Comparison of ENCODE assay signal across 30 cellular contexts in the genomic region with DNA sequence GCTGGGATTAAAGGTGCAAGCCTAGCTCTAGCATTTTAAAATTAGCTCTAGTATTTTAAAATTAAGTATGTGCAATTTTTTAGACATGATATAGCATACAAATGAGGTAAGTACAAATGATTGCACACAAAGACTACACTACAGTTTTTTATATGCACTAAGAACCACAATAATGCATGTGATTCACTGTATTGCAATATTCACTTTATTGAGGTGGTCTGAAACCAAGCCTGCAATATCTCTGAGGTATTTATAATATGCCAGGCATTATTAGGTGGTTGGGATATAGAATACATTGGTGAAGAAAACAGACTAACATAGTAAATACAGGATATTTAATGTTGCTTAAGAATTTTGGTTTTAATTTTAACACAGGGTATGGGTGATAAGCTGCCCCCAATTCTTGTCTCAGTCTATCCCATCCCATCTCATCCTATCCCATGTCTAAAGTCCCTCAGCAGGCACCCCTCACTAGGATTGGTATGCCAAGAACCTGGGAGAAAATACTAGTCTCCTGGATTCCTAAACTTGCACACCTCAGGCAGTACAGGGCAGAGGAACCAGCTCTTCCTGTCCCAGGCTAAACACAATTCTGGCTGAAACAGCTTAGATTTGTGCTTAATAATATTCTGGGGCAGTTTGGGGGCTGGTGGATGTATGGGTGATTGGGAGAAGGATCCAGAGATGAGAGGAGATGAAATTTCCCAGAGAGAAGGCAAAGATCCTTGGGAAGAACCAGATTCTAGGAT.
A peak's percentile ranks its signal among the peaks of the same experiment; 100 is the strongest.
DNase-seq lines count a peak whose midpoint lies in the region; ATAC-seq and TF ChIP-seq lines count a peak whose summit lies in the region.
"Had no signal": no experiment of that assay in that cellular context is flagged by ENCODE, and none has a peak within 500 bp of the region (broad histone marks: within the 10 kb centered on the region; RNA-seq: fewer than 3 reads in every experiment).

No MANE protein-coding gene starts in this region.

- H2BK20ac ChIP-seq in IMR-90 (ENCODE audit: low read depth, low read length): no peak overlapping the region

- intact Hi-C loops in IMR-90 (cut with micrococcal nuclease) (no loop called here), MCF 10A (cut with micrococcal nuclease) (no loop called here)

- H3K4me3 ChIP-seq in IMR-90 (ENCODE audit: insufficient read depth, low read depth, low read length): no peak overlapping the region
- H3K4me3 ChIP-seq: esophagus muscularis mucosa, heart left ventricle, SJCRH30, tibial artery had no signal

- H3K36me3 Mint-ChIP-seq in MCF 10A (ENCODE audit: insufficient read depth, unreplicated experiment) (peaks cover 42% of the 10 kb centered on the region), memory B cell (peaks cover 42% of the 10 kb centered on the region)

- no peak for TF ChIP-seq CTCF in IMR-90 (conservative IDR thresholded peaks at IDR 0.05; ENCODE audit: low read depth, low read length)
- TF ChIP-seq CTCF in MCF 10A (IDR thresholded peaks at IDR 0.05; ENCODE audit: unreplicated experiment): no peak
- no peak for TF ChIP-seq CTCF in GM20000 (IDR thresholded peaks at IDR 0.05; ENCODE audit: extremely low read depth, missing control alignments)

- no peak overlapping the region for H2AFZ ChIP-seq in IMR-90 (replicated peaks; ENCODE audit: low read length, poor library complexity)

- 0 out of 2 replicates have a peak overlapping the region, but pooled peaks have one; percentile 31 for H3K23ac ChIP-seq in IMR-90 (ENCODE audit: low read depth, low read length)

- no peak overlapping the region for H4K8ac ChIP-seq in IMR-90 (ENCODE audit: low read depth in 2 of 2, low read length in 2 of 2)

- peaks cover 44% of the 10 kb centered on the region for H3K36me3 ChIP-seq in IMR-90 (ENCODE audit: control insufficient read depth, insufficient read depth, low read length)
- H3K36me3 ChIP-seq: SJCRH30 had no signal

- H3K27me3 ChIP-seq in IMR-90 (ENCODE audit: control insufficient read depth, insufficient read depth, low read length): no peaks in the 10 kb centered on the region
- H3K27me3 ChIP-seq: esophagus muscularis mucosa, heart left ventricle, SJCRH30, tibial artery had no signal

- H3K4me3 Mint-ChIP-seq in MCF 10A (ENCODE audit: unreplicated experiment): no peak overlapping the region
- no peak overlapping the region for H3K4me3 Mint-ChIP-seq in memory B cell
- H3K4me3 Mint-ChIP-seq: activated CD4-positive, alpha-beta T cell treated with anti-CD3 and anti-CD28 coated beads, Interleukin-2, amount 10 ng/mL, durations not matched to agents 7 days and 5 days; activated naive CD8-positive, alpha-beta T cell treated with anti-CD3 and anti-CD28 coated beads, Interleukin-2, amount 50 U/mL, for 24 hours; activated T-cell treated with anti-CD3 and anti-CD28 coated beads, Interleukin-2, amount 50 U/mL, for 4 hours; central memory CD8-positive, alpha-beta T cell; dendritic cell treated with granulocyte-macrophage colony-stimulating factor and Interleukin-4, amounts not matched to agents 40 ng/mL and 50 ng/mL, for 4 days; endodermal cell; nephron; stimulated activated naive CD8-positive, alpha-beta T cell treated with anti-CD3 and anti-CD28 coated beads, Interleukin-15, amount 100 ng/mL, for 72 hours; WTC11 had no signal

- peaks cover 29 to 88% of the 10 kb centered on the region in 2 experiments for H3K79me1 ChIP-seq in IMR-90 (ENCODE audit: low read depth in 1 of 2, low read length in 2 of 2)

- H3K18ac ChIP-seq in IMR-90 (ENCODE audit: low read depth, low read length): no peak overlapping the region

- no peak for TF ChIP-seq RAD21 in IMR-90 (IDR thresholded peaks at IDR 0.05; ENCODE audit: low read length)

- H4K91ac ChIP-seq in IMR-90 (ENCODE audit: insufficient read depth, low read depth, low read length): peak overlapping the region; percentile 6; the same call in 1 of the 2 replicates

- H3K9me3 Mint-ChIP-seq in MCF 10A (ENCODE audit: unreplicated experiment) (peaks cover 12% of the 10 kb centered on the region), memory B cell (peaks cover 6% of the 10 kb centered on the region)
- H3K9me3 Mint-ChIP-seq: central memory CD8-positive, alpha-beta T cell had no signal

- H3K4ac ChIP-seq in IMR-90 (ENCODE audit: low read depth, low read length): 0 out of 2 replicates have a peak overlapping the region, but pooled peaks have one; percentile 58

- in situ Hi-C loops in IMR-90 (cut with MboI; ENCODE audit: low sequenced_read_pairs): no loop called here

- H4K20me1 ChIP-seq in IMR-90 (ENCODE audit: insufficient read depth, low read length): peaks cover 46% of the 10 kb centered on the region; the same call in 1 of the 2 replicates

- H3K27ac ChIP-seq in IMR-90 (ENCODE audit: insufficient read depth, low read length): no peak overlapping the region
- peak overlapping the region; percentile 58 for H3K27ac ChIP-seq in temporal lobe (ENCODE audit: low read depth, low read length)
- H3K27ac ChIP-seq: esophagus muscularis mucosa, SJCRH30, tibial artery had no signal

- peaks cover 24% of the 10 kb centered on the region for H3K4me1 ChIP-seq in IMR-90 (ENCODE audit: control insufficient read depth, insufficient read depth, low read length)
- H3K4me1 ChIP-seq: SJCRH30 had no signal

- no peak overlapping the region for H2BK15ac ChIP-seq in IMR-90 (ENCODE audit: low read depth, low read length)

- no peak overlapping the region for H2BK120ac ChIP-seq in IMR-90 (ENCODE audit: low read depth, low read length)

- H3K9me1 ChIP-seq in IMR-90 (ENCODE audit: insufficient read depth, low read length): peaks cover 26% of the 10 kb centered on the region

- peak overlapping the region; percentile 21 for H3K27ac Mint-ChIP-seq in MCF 10A (ENCODE audit: low read depth, unreplicated experiment)
- peak overlapping the region; percentile 48 for H3K27ac Mint-ChIP-seq in memory B cell
- H3K27ac Mint-ChIP-seq: activated CD4-positive, alpha-beta T cell treated with anti-CD3 and anti-CD28 coated beads, Interleukin-2, amount 10 ng/mL, durations not matched to agents 7 days and 5 days; dendritic cell treated with granulocyte-macrophage colony-stimulating factor and Interleukin-4, amounts not matched to agents 40 ng/mL and 50 ng/mL, for 4 days; endodermal cell; WTC11 had no signal

- H3K56ac ChIP-seq in IMR-90 (ENCODE audit: extremely low read depth, insufficient read depth, low read length): no peak overlapping the region

- ATAC-seq in IMR-90 (ENCODE audit: low read depth) (no peak), memory B cell (ENCODE audit: low read depth) (no peak)
- ATAC-seq: activated naive CD8-positive, alpha-beta T cell treated with anti-CD3 and anti-CD28 coated beads, Interleukin-2, amount 50 U/mL, for 24 hours; activated T-cell treated with anti-CD3 and anti-CD28 coated beads, Interleukin-2, amount 50 U/mL, for 4 hours; stimulated activated naive CD8-positive, alpha-beta T cell treated with anti-CD3 and anti-CD28 coated beads, Interleukin-15, amount 100 ng/mL, for 72 hours had no signal

- H3K14ac ChIP-seq in IMR-90 (replicated peaks; ENCODE audit: low read depth, low read length): no peak overlapping the region

- BruUV-seq in IMR-90 (replicated peaks; lab: Mats Ljungman, UMichigan) (no TSS peak), MCF 10A (replicated peaks; lab: Mats Ljungman, UMichigan) (no TSS peak)

- no peak for DNase-seq in IMR-90
- DNase-seq in MCF 10A (ENCODE audit: unreplicated experiment): no peak
- DNase-seq in memory B cell (ENCODE audit: low spot score in 2 of 2): no peak
- no peak for DNase-seq in NCI-H446 treated with DMSO at 0.1 percent for 48 hours (lab: John Stamatoyannopoulos, UW)
- DNase-seq in GM20000 (ENCODE audit: low spot score): no peak
- DNase-seq in NAMALWA (ENCODE audit: low spot score): no peak
- DNase-seq: activated CD4-positive, alpha-beta T cell treated with anti-CD3 and anti-CD28 coated beads, Interleukin-2, amount 10 ng/mL, durations not matched to agents 7 days and 5 days; activated gamma-delta T cell treated with Interleukin-2 at 50 U/mL for 16 hours; activated naive CD8-positive, alpha-beta T cell treated with anti-CD3 and anti-CD28 coated beads, Interleukin-2, amount 50 U/mL, for 24 hours; activated T-cell treated with anti-CD3 and anti-CD28 coated beads, Interleukin-2, amount 50 U/mL, for 4 hours; COR-L47; DMS79; endodermal cell; foreskin melanocyte; GDM1; heart left ventricle; kidney; NCI-H1694; NCI-H446; NCI-H82; stimulated activated naive CD8-positive, alpha-beta T cell treated with anti-CD3 and anti-CD28 coated beads, Interleukin-15, amount 100 ng/mL, for 72 hours; T1000; tibial artery had no signal

- H4K5ac ChIP-seq in IMR-90 (ENCODE audit: low read depth, low read length): no peak overlapping the region

- dilution Hi-C loops in IMR-90 (cut with HindIII; ENCODE audit: low sequenced_read_pairs, unreplicated experiment): no loop called here

- no peak overlapping the region for H3K4me2 ChIP-seq in IMR-90 (ENCODE audit: low read depth, low read length)

- peak overlapping the region; percentile 54 for H2BK5ac ChIP-seq in IMR-90 (ENCODE audit: low read depth, low read length, poor library complexity, severe bottlenecking)

- H3K9ac ChIP-seq in IMR-90 (ENCODE audit: low read depth, low read length): no peak overlapping the region

- no peaks in the 10 kb centered on the region; the same call in 1 of the 2 replicates for H3K9me3 ChIP-seq in IMR-90 (ENCODE audit: control insufficient read depth, insufficient read depth, low read length)
- H3K9me3 ChIP-seq: SJCRH30 had no signal

- no peak overlapping the region; the same call in 1 of the 2 replicates for H2AK5ac ChIP-seq in IMR-90 (ENCODE audit: low read depth, low read length)

- H3K27me3 Mint-ChIP-seq in MCF 10A (ENCODE audit: insufficient read depth, unreplicated experiment): no peaks in the 10 kb centered on the region
- no peaks in the 10 kb centered on the region for H3K27me3 Mint-ChIP-seq in memory B cell
- H3K27me3 Mint-ChIP-seq: activated CD4-positive, alpha-beta T cell treated with anti-CD3 and anti-CD28 coated beads, Interleukin-2, amount 10 ng/mL, durations not matched to agents 7 days and 5 days; activated naive CD8-positive, alpha-beta T cell treated with anti-CD3 and anti-CD28 coated beads, Interleukin-2, amount 50 U/mL, for 24 hours; central memory CD8-positive, alpha-beta T cell; dendritic cell treated with granulocyte-macrophage colony-stimulating factor and Interleukin-4, amounts not matched to agents 40 ng/mL and 50 ng/mL, for 4 days; stimulated activated naive CD8-positive, alpha-beta T cell treated with anti-CD3 and anti-CD28 coated beads, Interleukin-15, amount 100 ng/mL, for 72 hours had no signal

- H2AK9ac ChIP-seq in IMR-90 (replicated peaks; ENCODE audit: low read depth, low read length, poor library complexity): no peak overlapping the region

- TF ChIP-seq POLR2A in IMR-90 (IDR thresholded peaks at IDR 0.05; ENCODE audit: low read depth, low read length): no peak

- H3K4me1 Mint-ChIP-seq in MCF 10A (ENCODE audit: insufficient read depth, unreplicated experiment) (peaks cover 31% of the 10 kb centered on the region), memory B cell (peaks cover 18% of the 10 kb centered on the region)

- POLR2A ChIA-PET in IMR-90 (lab: Charles Lee; ENCODE audit: unreplicated experiment): no interaction called here
- POLR2A ChIA-PET in MCF 10A (lab: Yijun Ruan, JAX): interaction anchor here (0.6 kb wide), 1 partner anchor 8 kb away, joined by 3 read pairs; no protein-coding TSS in a partner anchor

- CTCF ChIA-PET in IMR-90 (lab: Yijun Ruan, JAX): no interaction called here
- CTCF ChIA-PET in MCF 10A (lab: Yijun Ruan, JAX): interaction anchor here (0.5 kb wide), 1 partner anchor 85 kb away, joined by 3 read pairs; no protein-coding TSS in a partner anchor
